Comparison of ENCODE assay signal across 13 cellular contexts in the genomic region with DNA sequence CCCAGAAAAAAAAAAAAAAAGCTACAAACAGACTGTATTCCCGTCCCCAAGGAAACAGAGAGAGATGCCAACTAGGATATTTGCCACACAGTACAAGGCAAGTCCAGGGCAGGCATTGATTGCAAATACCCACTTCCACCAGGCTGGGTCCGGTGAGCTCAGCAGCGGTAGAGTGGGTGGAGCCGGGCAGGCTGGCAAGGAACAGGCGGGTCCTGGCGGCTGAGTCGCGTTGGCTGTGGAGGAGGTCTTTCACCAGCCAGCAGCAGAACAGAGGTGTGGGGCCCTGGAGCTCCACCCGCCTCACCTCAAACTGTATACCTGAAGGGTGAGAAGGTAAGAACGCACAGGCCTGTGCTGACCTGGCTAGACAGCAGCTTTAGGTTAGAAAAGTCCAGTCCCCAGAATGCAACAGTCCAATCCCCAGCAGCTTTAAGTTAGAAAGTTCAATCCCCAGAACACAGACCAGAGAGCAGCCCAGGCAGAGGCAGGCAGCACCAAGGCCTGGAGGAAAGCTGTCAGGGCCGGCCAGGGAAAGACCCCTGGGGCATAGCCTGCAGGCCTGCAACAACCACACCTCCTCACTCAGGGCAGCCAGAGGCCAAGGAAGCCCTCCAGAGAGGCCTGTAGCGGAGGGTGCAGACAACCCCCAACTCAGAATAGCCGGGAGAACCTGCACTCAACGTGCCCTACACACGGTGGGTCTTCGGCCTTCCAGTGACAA. TPM values are rescaled to one million over a fixed set of nuclear protein-coding genes. Genes with fewer than 3 reads are reported as not detected.
DNase-seq lines count a peak whose midpoint lies in the region; ATAC-seq and TF ChIP-seq lines count a peak whose summit lies in the region.
"Had no signal": no experiment of that assay in that cellular context is flagged by ENCODE, and none has a peak within 500 bp of the region (broad histone marks: within the 10 kb centered on the region; RNA-seq: fewer than 3 reads in every experiment).

No MANE protein-coding gene starts in this region.

- H3K9me3 ChIP-seq in CD8-positive, alpha-beta memory T cell (ENCODE audit: low read length) = no peaks in the 10 kb centered on the region
- H3K9me3 ChIP-seq in breast epithelium = no peaks in the 10 kb centered on the region
- H3K9me3 ChIP-seq: vagina had no signal

- CTCF ChIA-PET in CD8-positive, alpha-beta memory T cell (lab: Charles Lee) = interaction anchor here (1.0 to 2.8 kb wide), 4 partner anchors 14 to 46 kb away, joined by 4 to 10 read pairs (median 6); a partner anchor contains a TSS

- peaks cover 15 to 51% (median 15%) of the 10 kb centered on the region in 3 donors for H3K36me3 Mint-ChIP-seq in CD8-positive, alpha-beta memory T cell

- no peak for TF ChIP-seq POLR2A in breast epithelium (IDR thresholded peaks at IDR 0.05)

- H3K27me3 ChIP-seq in CD8-positive, alpha-beta memory T cell (ENCODE audit: insufficient read depth, low read length, poor library complexity, severe bottlenecking) = no peaks in the 10 kb centered on the region
- H3K27me3 ChIP-seq in breast epithelium = no peaks in the 10 kb centered on the region
- H3K27me3 ChIP-seq: vagina had no signal

- no peak for TF ChIP-seq CTCF in breast epithelium (IDR thresholded peaks at IDR 0.05)

- H3K36me3 ChIP-seq in CD8-positive, alpha-beta memory T cell (ENCODE audit: insufficient read depth, low read length) = no peaks in the 10 kb centered on the region
- H3K36me3 ChIP-seq in breast epithelium = no peaks in the 10 kb centered on the region
- H3K36me3 ChIP-seq: vagina had no signal

- peak overlapping the region in 6 of 8 donors; percentile 21 to 95 (median 69) for H3K27ac Mint-ChIP-seq in CD8-positive, alpha-beta memory T cell
- H3K27ac Mint-ChIP-seq: GM23338 had no signal

- DNase-seq in CD8-positive, alpha-beta memory T cell = peak in 1 of 5 donors; percentile 65
- DNase-seq in SW480 (ENCODE audit: low spot score) (peak; percentile 31), breast epithelium (ENCODE audit: low spot score in 2 of 2) (peak; percentile 79 to 83), occipital lobe (lab: John Stamatoyannopoulos, UW) (peak; percentile 48), NCI-H2029 treated with DMSO at 0.1 percent for 48 hours (lab: John Stamatoyannopoulos, UW) (no peak)
- DNase-seq: cortex of kidney, DMS 273 treated with DMSO at 0.1 percent for 48 hours, NCI-H1417 treated with DMSO at 0.1 percent for 48 hours had no signal

- no peaks in the 10 kb centered on the region for H3K9me3 Mint-ChIP-seq in CD8-positive, alpha-beta memory T cell
- H3K9me3 Mint-ChIP-seq: GM23338 had no signal

- no peak overlapping the region for H3K4me3 ChIP-seq in CD8-positive, alpha-beta memory T cell (ENCODE audit: low read length)
- H3K4me3 ChIP-seq in breast epithelium = no peak overlapping the region
- H3K4me3 ChIP-seq: GM23338, vagina had no signal

- peaks cover 20 to 46% (median 30%) of the 10 kb centered on the region in 3 donors for H3K4me1 Mint-ChIP-seq in CD8-positive, alpha-beta memory T cell
- H3K4me1 Mint-ChIP-seq: GM23338 had no signal

- ATAC-seq in HG03159 (IDR thresholded peaks at IDR 0.05; ENCODE audit: unreplicated experiment) = no peak
- no peak for ATAC-seq in GM19452 (IDR thresholded peaks at IDR 0.05; ENCODE audit: unreplicated experiment)
- no peak for ATAC-seq in GM18909 (IDR thresholded peaks at IDR 0.05; ENCODE audit: poor library complexity, unreplicated experiment)
- ATAC-seq: GM23338 had no signal

- intact Hi-C loops in breast epithelium (cut with DNase I; ENCODE audit: low total_unique reads) = no loop called here

- POLR2A ChIA-PET in CD8-positive, alpha-beta memory T cell (lab: Charles Lee) = interaction anchor here (1.0 kb wide), 1 partner anchor 25 kb away, joined by 4 read pairs; a partner anchor contains a TSS

- H3K27me3 Mint-ChIP-seq in CD8-positive, alpha-beta memory T cell = no peaks in the 10 kb centered on the region

- peak overlapping the region in 5 of 7 donors; percentile 9 to 61 (median 48) for H3K4me3 Mint-ChIP-seq in CD8-positive, alpha-beta memory T cell
- H3K4me3 Mint-ChIP-seq: GM23338 had no signal

- peaks cover 8% of the 10 kb centered on the region for H3K4me1 ChIP-seq in CD8-positive, alpha-beta memory T cell (ENCODE audit: insufficient read depth, low read length)
- H3K4me1 ChIP-seq in breast epithelium = no peaks in the 10 kb centered on the region
- H3K4me1 ChIP-seq: vagina had no signal

- H3K27ac ChIP-seq in CD8-positive, alpha-beta memory T cell (ENCODE audit: low read depth, low read length) = no peak overlapping the region
- H3K27ac ChIP-seq in breast epithelium = peak overlapping the region in 1 of 2 donors; percentile 35
- H3K27ac ChIP-seq: vagina had no signal

RNA-seq across cellular contexts. Expression of a gene that starts 21.9 kb away (rescaled TPM):
- total RNA-seq in CD8-positive, alpha-beta memory T cell = 10 to 100 TPM; 48.0 to 49.2 TPM
- polyA plus RNA-seq in CD8-positive, alpha-beta memory T cell = 46.4 TPM
- total RNA-seq in breast epithelium (10 to 100 TPM; 35.7 to 54.6 (median 50.2) TPM), occipital lobe (40.2 TPM)

RNA-seq across cellular contexts. Expression of a gene that starts 25.3 kb away (rescaled TPM):
- 10 to 100 TPM; 92.8 to 93.8 TPM for total RNA-seq in CD8-positive, alpha-beta memory T cell
- polyA plus RNA-seq in CD8-positive, alpha-beta memory T cell = 32.8 TPM
- total RNA-seq in breast epithelium = 1 to 10 TPM; 4.3 to 7.3 (median 6.6) TPM
- 11.9 TPM for total RNA-seq in occipital lobe

RNA-seq across cellular contexts. Expression of a gene that starts 26.3 kb away (rescaled TPM):
- total RNA-seq in CD8-positive, alpha-beta memory T cell = 10 to 100 TPM; 82.6 to 87.2 TPM
- polyA plus RNA-seq in CD8-positive, alpha-beta memory T cell = 132 TPM
- 10 to 100 TPM; 39.4 to 50.9 (median 43.6) TPM for total RNA-seq in breast epithelium
- 38.5 TPM for total RNA-seq in occipital lobe
